Comparison of ENCODE assay signal across 22 cellular contexts in the genomic region with DNA sequence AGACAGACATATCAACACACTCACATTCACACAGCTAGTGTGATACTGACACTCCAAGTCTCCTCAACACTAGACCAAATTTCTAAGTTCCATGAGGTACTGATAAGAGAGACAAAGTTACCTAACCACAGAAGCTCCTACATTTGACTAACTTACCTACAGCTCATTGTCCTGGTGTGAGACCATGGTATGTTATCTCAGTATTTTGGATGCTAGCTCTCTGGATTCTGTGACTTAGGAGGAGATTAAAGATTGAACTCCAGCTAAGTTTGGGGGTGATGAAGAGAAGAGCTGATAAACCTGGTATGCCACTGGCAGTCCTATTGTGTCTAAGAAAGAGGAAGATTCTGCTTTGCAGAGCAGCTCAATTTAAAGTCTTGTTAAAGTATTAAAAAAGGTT.
DNase-seq lines count a peak whose midpoint lies in the region; ATAC-seq, FAIRE-seq and TF ChIP-seq lines count a peak whose summit lies in the region.
"Had no signal": no experiment of that assay in that cellular context is flagged by ENCODE, and none has a peak within 500 bp of the region (broad histone marks: within the 10 kb centered on the region; RNA-seq: fewer than 3 reads in every experiment).

No MANE protein-coding gene starts in this region.

- H3K4me2 ChIP-seq in K562 (ENCODE audit: insufficient read depth, low read length) (no peak overlapping the region), mesendoderm (ENCODE audit: low read length) (no peak overlapping the region)
- H3K4me2 ChIP-seq: A549; BLaER1 treated with 17β-estradiol and CSF1 and Interleukin-3, amounts not matched to agents 10 nM and 100 nM had no signal

- H3K4me1 ChIP-seq in K562 (replicated peaks in 1 of 2; ENCODE audit: control insufficient read depth in 2 of 2, insufficient read depth in 2 of 2, low read length in 2 of 2) (no peaks in the 10 kb centered on the region; a peak in 1 of 5 replicates), mesendoderm (ENCODE audit: control insufficient read depth, low read depth, low read length) (no peaks in the 10 kb centered on the region)
- H3K4me1 ChIP-seq: A549; BLaER1 treated with 17β-estradiol and CSF1 and Interleukin-3, amounts not matched to agents 10 nM and 100 nM; Caco-2 had no signal

- H3K36me3 ChIP-seq in K562 (ENCODE audit: control insufficient read depth, insufficient read depth, low read length), result no peaks in the 10 kb centered on the region
- no peaks in the 10 kb centered on the region for H3K36me3 ChIP-seq in mesendoderm (ENCODE audit: control insufficient read depth, insufficient read depth, low read length)
- H3K36me3 ChIP-seq: BLaER1 treated with 17β-estradiol and CSF1 and Interleukin-3, amounts not matched to agents 10 nM and 100 nM had no signal

- peak; percentile 12 for DNase-seq in OCI-M1 (lab: John Stamatoyannopoulos, UW)
- no peak for DNase-seq in K562 (ENCODE audit: extremely low read depth in 1 of 4, low spot score in 3 of 4)
- peak; percentile 91 for DNase-seq in mesendoderm
- DNase-seq in RPMI8226, result no peak
- DNase-seq: AML-193; Caco-2; Calu3; CD4-positive, alpha-beta T cell; CD8-positive, alpha-beta T cell; DMS 273 treated with DMSO at 0.1 percent for 48 hours; DMS79; DND-41; EL; GDM1 had no signal

- CTCF ChIA-PET in K562 (lab: Yijun Ruan, JAX; ENCODE audit: low intra/inter-chr PET ratio), result no interaction called here

- H3K9me3 ChIP-seq in K562 (replicated peaks; ENCODE audit: control insufficient read depth, insufficient read depth, low read depth, low read length), result no peaks in the 10 kb centered on the region
- H3K9me3 ChIP-seq: A549; BLaER1 treated with 17β-estradiol and CSF1 and Interleukin-3, amounts not matched to agents 10 nM and 100 nM; Caco-2 had no signal

- ATAC-seq in K562 (no peak), HG03280 (IDR thresholded peaks at IDR 0.05; ENCODE audit: unreplicated experiment) (no peak)
- ATAC-seq: A549; CD8-positive, alpha-beta T cell; GM12878 had no signal

- no peak overlapping the region for H2BK120ac ChIP-seq in mesendoderm (ENCODE audit: low read depth, low read length)

- no peak overlapping the region for H2BK15ac ChIP-seq in mesendoderm (replicated peaks; ENCODE audit: low read depth)

- POLR2A ChIA-PET in K562 (lab: Yijun Ruan, JAX), result interaction anchor here (0.6 to 1.4 kb wide), 5 partner anchors 9 to 126 kb away, joined by 3 to 5 read pairs (median 4); no protein-coding TSS in a partner anchor

- intact Hi-C loops in K562 (cut with micrococcal nuclease), result no loop called here

- TF ChIP-seq EP300 in K562 (IDR thresholded peaks at IDR 0.05; ENCODE audit: low read length), result no peak

- no peak overlapping the region for H4K8ac ChIP-seq in mesendoderm (ENCODE audit: low read depth, low read length)

- no peak overlapping the region for H3K4ac ChIP-seq in mesendoderm (ENCODE audit: low read depth, low read length)

- TF ChIP-seq POLR2A in K562 (conservative IDR thresholded peaks at IDR 0.05), result no peak

- no peak overlapping the region for H2AK5ac ChIP-seq in mesendoderm (ENCODE audit: low read length)

- no peaks in the 10 kb centered on the region for H3K79me1 ChIP-seq in mesendoderm (ENCODE audit: low read length)

- no peaks in the 10 kb centered on the region for H4K20me1 ChIP-seq in K562 (replicated peaks; ENCODE audit: control insufficient read depth, insufficient read depth, low read length)
- H4K20me1 ChIP-seq: BLaER1 treated with 17β-estradiol and CSF1 and Interleukin-3, amounts not matched to agents 10 nM and 100 nM had no signal

- FAIRE-seq in K562 (lab: Jason Lieb, UNC), result no peak
- FAIRE-seq: A549, GM12878, GM12892, GM18507 had no signal

- H4K5ac ChIP-seq in mesendoderm (ENCODE audit: low read length), result no peak overlapping the region

- H3K23ac ChIP-seq in mesendoderm (ENCODE audit: low read length), result no peak overlapping the region

- H3K9me1 ChIP-seq in K562 (ENCODE audit: control insufficient read depth, insufficient read depth, low read length), result no peaks in the 10 kb centered on the region

- no peak overlapping the region for H3K9ac ChIP-seq in K562 (ENCODE audit: insufficient read depth in 1 of 2, low read depth in 2 of 2, low read length in 2 of 2)
- no peak overlapping the region for H3K9ac ChIP-seq in mesendoderm (ENCODE audit: low read length)
- H3K9ac ChIP-seq: BLaER1 treated with 17β-estradiol and CSF1 and Interleukin-3, amounts not matched to agents 10 nM and 100 nM had no signal

- peak overlapping the region; percentile 68 for H3K18ac ChIP-seq in mesendoderm (ENCODE audit: low read length)

- H3K27me3 ChIP-seq in K562 (ENCODE audit: control insufficient read depth in 2 of 2, insufficient read depth in 2 of 2, low read length in 2 of 2) (no peaks in the 10 kb centered on the region), mesendoderm (ENCODE audit: insufficient read depth, low read length, poor library complexity) (no peaks in the 10 kb centered on the region)
- H3K27me3 ChIP-seq: BLaER1 treated with 17β-estradiol and CSF1 and Interleukin-3, amounts not matched to agents 10 nM and 100 nM had no signal

- no peak overlapping the region for H3K4me3 ChIP-seq in K562
- no peak overlapping the region for H3K4me3 ChIP-seq in mesendoderm (ENCODE audit: low read length)
- H3K4me3 ChIP-seq: A549; BLaER1 treated with 17β-estradiol and CSF1 and Interleukin-3, amounts not matched to agents 10 nM and 100 nM; GM12878 had no signal

- TF ChIP-seq CTCF in K562 (IDR thresholded peaks at IDR 0.05 in 2 of 3, conservative IDR thresholded peaks at IDR 0.05 in 1 of 3; ENCODE audit: insufficient read depth in 2 of 3, low read depth in 1 of 3, low read length in 3 of 3), result no peak

- H2AFZ ChIP-seq in K562 (ENCODE audit: low read depth, low read length), result no peak overlapping the region

- H3K27ac ChIP-seq in K562 (ENCODE audit: extremely low read depth, low read depth, low read length), result no peak overlapping the region
- no peak overlapping the region for H3K27ac ChIP-seq in mesendoderm (ENCODE audit: low read depth, low read length)
- H3K27ac ChIP-seq: 22Rv1; A549; BLaER1 treated with 17β-estradiol and CSF1 and Interleukin-3, amounts not matched to agents 10 nM and 100 nM; C4-2B had no signal

- no peak overlapping the region for H2BK5ac ChIP-seq in mesendoderm (ENCODE audit: low read length)

- BruUV-seq in K562 (replicated peaks; lab: Mats Ljungman, UMichigan), result no TSS peak

- H3K79me2 ChIP-seq in K562 (ENCODE audit: control insufficient read depth, insufficient read depth, low read length), result no peaks in the 10 kb centered on the region
- no peaks in the 10 kb centered on the region for H3K79me2 ChIP-seq in mesendoderm (ENCODE audit: control insufficient read depth, insufficient read depth, low read length)

- no peak for TF ChIP-seq RAD21 in K562 (CRISPR knock-in tag; conservative IDR thresholded peaks at IDR 0.05 in 1 of 2, IDR thresholded peaks at IDR 0.05 in 1 of 2)

- in situ Hi-C loops in K562 (cut with MboI), result no loop called here

- no peak overlapping the region for H3K56ac ChIP-seq in mesendoderm (ENCODE audit: low read length)

TF ChIP-seq in K562, 482 proteins besides CTCF, POLR2A, EP300 and RAD21:
- no peak for TF ChIP-seq PTBP1 (IDR thresholded peaks at IDR 0.05; ENCODE audit: low read depth, low read length)
- TF ChIP-seq, protein P1, sequence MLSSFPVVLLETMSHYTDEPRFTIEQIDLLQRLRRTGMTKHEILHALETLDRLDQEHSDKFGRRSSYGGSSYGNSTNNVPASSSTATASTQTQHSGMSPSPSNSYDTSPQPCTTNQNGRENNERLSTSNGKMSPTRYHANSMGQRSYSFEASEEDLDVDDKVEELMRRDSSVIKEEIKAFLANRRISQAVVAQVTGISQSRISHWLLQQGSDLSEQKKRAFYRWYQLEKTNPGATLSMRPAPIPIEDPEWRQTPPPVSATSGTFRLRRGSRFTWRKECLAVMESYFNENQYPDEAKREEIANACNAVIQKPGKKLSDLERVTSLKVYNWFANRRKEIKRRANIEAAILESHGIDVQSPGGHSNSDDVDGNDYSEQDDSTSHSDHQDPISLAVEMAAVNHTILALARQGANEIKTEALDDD (IDR thresholded peaks at IDR 0.05), result peak; percentile 25; the same call in 1 of the 2 replicates

Comparison
In these comparisons a context has a peak if more than half of its experiments do, and no peak if none do; other contexts are left out.
1. DNase-seq: peak in OCI-M1 (single experiment) and mesendoderm (single experiment); none in K562 (0 of 4) and RPMI8226 (single experiment).